Comparison of ENCODE assay signal across 8 cellular contexts in genomic region chr21:45555557-45556301, GRCh38. TPM values are rescaled to one million over a fixed set of nuclear protein-coding genes. Genes with fewer than 3 reads are reported as not detected.
A peak's percentile ranks its signal among the peaks of the same experiment; 100 is the strongest.
DNase-seq lines count a peak whose midpoint lies in the region; ATAC-seq, FAIRE-seq and TF ChIP-seq lines count a peak whose summit lies in the region.

No MANE protein-coding gene starts in this region.

- peak overlapping the region; percentile 71 for H3K9ac ChIP-seq in SK-N-SH

- ATAC-seq in heart left ventricle, result peak; percentile 13 to 90 (median 82)
- peak; percentile 89 to 95 (median 94) for ATAC-seq in pancreas
- no peak for ATAC-seq in GM18858 (IDR thresholded peaks at IDR 0.05; ENCODE audit: unreplicated experiment)
- no peak for ATAC-seq in GM19452 (IDR thresholded peaks at IDR 0.05; ENCODE audit: unreplicated experiment)

- 5% methylated on average over 16 of the region's 62 CpGs for WGBS in SK-N-SH (ENCODE audit: low lambda C conversion rate)
- 1 to 9% (median 3%) methylated on average over 35 to 62 of the region's 62 CpGs for WGBS in heart left ventricle, 4 donors
- 0 to 1% methylated on average over 47 to 62 of the region's 62 CpGs for WGBS in pancreas, 2 donors

- peak overlapping the region; percentile 86; the same call in 1 of the 2 replicates for H2AFZ ChIP-seq in SK-N-SH (ENCODE audit: low read depth)

- intact Hi-C loops in heart left ventricle (cut with DNase I), result loop anchor here (1.0 to 10.0 kb wide), 12 partner anchors 37 to 369 kb away; no protein-coding TSS in a partner anchor
- intact Hi-C loops in pancreas (cut with DNase I), result loop anchor here in 2 of 3 donors (5.0 to 10.0 kb wide), 3 partner anchors 42 to 262 kb away; no protein-coding TSS in a partner anchor

- peak; percentile 95 for TF ChIP-seq RAD21 in SK-N-SH (IDR thresholded peaks at IDR 0.05; ENCODE audit: low read length)

- no peaks in the 10 kb centered on the region for H4K20me1 ChIP-seq in SK-N-SH (ENCODE audit: insufficient read depth)

- H3K4me1 ChIP-seq in SK-N-SH (ENCODE audit: control insufficient read depth in 1 of 2, insufficient read depth in 2 of 2, low read depth in 1 of 2, low read length in 1 of 2) (peaks cover 0 to 18% of the 10 kb centered on the region in 2 experiments; a peak in 1 of 4 replicates), heart left ventricle (peaks cover 0 to 35% (median 4%) of the 10 kb centered on the region in 12 donors), pancreas (no peaks in the 10 kb centered on the region)

- peaks cover 6% of the 10 kb centered on the region for H3F3A ChIP-seq in SK-N-SH (replicated peaks; ENCODE audit: insufficient read depth)

- POLR2A ChIA-PET in GM10248 (lab: Yijun Ruan, JAX), result no interaction called here
- POLR2A ChIA-PET in SK-N-SH (lab: Yijun Ruan, JAX), result interaction anchor here (0.6 to 2.2 kb wide), 17 partner anchors 12 to 672 kb away, joined by 3 to 18 read pairs (median 4); no protein-coding TSS in a partner anchor

- CTCF ChIA-PET in GM10248 (lab: Yijun Ruan, JAX), result interaction anchor here (1.0 to 2.3 kb wide), 6 partner anchors 11 to 415 kb away, joined by 3 to 7 read pairs (median 5); no protein-coding TSS in a partner anchor
- CTCF ChIA-PET in SK-N-SH (lab: Yijun Ruan, JAX), result interaction anchor here (0.6 to 7.4 kb wide), 79 partner anchors 9 to 683 kb away, joined by 3 to 135 read pairs (median 5); no protein-coding TSS in a partner anchor

- H3K27me3 ChIP-seq in SK-N-SH (ENCODE audit: insufficient read depth) (no peaks in the 10 kb centered on the region), heart left ventricle (peaks cover 0 to 10% (median 0%) of the 10 kb centered on the region in 9 donors), pancreas (no peaks in the 10 kb centered on the region)

- TF ChIP-seq EP300 in SK-N-SH (IDR thresholded peaks at IDR 0.05; ENCODE audit: borderline replicate concordance in 1 of 2, low read depth in 1 of 2, low read length in 1 of 2), result peak in 1 of 2 experiments; percentile 13; a peak in 1 of 4 replicates

- H3K9me2 ChIP-seq in SK-N-SH, result no peaks in the 10 kb centered on the region

- H3K27ac ChIP-seq in SK-N-SH (ENCODE audit: low read depth in 2 of 2, low read length in 1 of 2), result peak overlapping the region; percentile 67 to 85
- peak overlapping the region in 8 of 12 donors; percentile 11 to 87 (median 82) for H3K27ac ChIP-seq in heart left ventricle
- H3K27ac ChIP-seq in pancreas, result peak overlapping the region; percentile 79 to 96 (median 94)

- peak overlapping the region; percentile 98 for H3K4me2 ChIP-seq in SK-N-SH

- no peak for TF ChIP-seq POLR2A in heart left ventricle (IDR thresholded peaks at IDR 0.05)

- H3K4me3 ChIP-seq in SK-N-SH (ENCODE audit: low read depth in 2 of 2, low read length in 1 of 2) (peak overlapping the region; percentile 58 to 70), heart left ventricle (peak overlapping the region; percentile 26 to 67 (median 52)), pancreas (peak overlapping the region; percentile 26 to 59 (median 38))

- H3K36me3 ChIP-seq in SK-N-SH (replicated peaks in 1 of 2; ENCODE audit: control insufficient read depth in 1 of 2, insufficient read depth in 2 of 2, low read length in 1 of 2) (no peaks in the 10 kb centered on the region), heart left ventricle (no peaks in the 10 kb centered on the region), pancreas (no peaks in the 10 kb centered on the region)

- TF ChIP-seq CTCF in GM10248 (IDR thresholded peaks at IDR 0.05; ENCODE audit: control extremely low read depth, extremely low read depth, low read depth, missing control alignments) (no peak), SK-N-SH (IDR thresholded peaks at IDR 0.05) (peak; percentile 91), heart left ventricle (IDR thresholded peaks at IDR 0.05) (peak in 8 of 12 donors; percentile 45 to 80 (median 63)), pancreas (IDR thresholded peaks at IDR 0.05) (peak; percentile 64 to 92 (median 89))

- no peaks in the 10 kb centered on the region for H3K79me2 ChIP-seq in SK-N-SH (ENCODE audit: insufficient read depth)

- H3K9me3 ChIP-seq in SK-N-SH (no peaks in the 10 kb centered on the region), heart left ventricle (no peaks in the 10 kb centered on the region), pancreas (no peaks in the 10 kb centered on the region)

- no peak for FAIRE-seq in pancreas (lab: Jason Lieb, UNC)

- peak; percentile 91 for DNase-seq in GM10248 (ENCODE audit: extremely low spot score)
- DNase-seq in HUDEP-2 (lab: John Stamatoyannopoulos, UW; ENCODE audit: unreplicated experiment in 76 of 76), result peak in 64 of 76 experiments; percentile 17 to 86 (median 62)
- peak; percentile 98 for DNase-seq in SK-N-SH
- peak; percentile 61 for DNase-seq in amniotic stem cell (lab: John Stamatoyannopoulos, UW)
- DNase-seq in heart left ventricle, result peak in 3 of 5 donors; percentile 74 to 90 (median 78)
- DNase-seq in pancreas, result peak; percentile 81 to 97 (median 90)

TF ChIP-seq in SK-N-SH, 30 proteins besides CTCF, POLR2A, EP300 and RAD21:
- TF ChIP-seq MAX (IDR thresholded peaks at IDR 0.05; ENCODE audit: low read depth) (peak; percentile 95), GATA2 (CRISPR knock-in tag; IDR thresholded peaks at IDR 0.05) (no peak), CHD2 (IDR thresholded peaks at IDR 0.05; ENCODE audit: low read length, partially characterized antibody) (peak; percentile 18), NRF1 (IDR thresholded peaks at IDR 0.05; ENCODE audit: low read depth, low read length) (peak; percentile 53), ELF1 (IDR thresholded peaks at IDR 0.05) (peak; percentile 81), TCF12 (IDR thresholded peaks at IDR 0.05) (no peak), GABPA (IDR thresholded peaks at IDR 0.05; ENCODE audit: low read depth) (no peak), SMC3 (IDR thresholded peaks at IDR 0.05; ENCODE audit: low read depth, low read length) (peak; percentile 93), EZH2phosphoT487 (IDR thresholded peaks at IDR 0.05; ENCODE audit: borderline replicate concordance, low read depth) (no peak), FOXJ3 (CRISPR knock-in tag; IDR thresholded peaks at IDR 0.05) (peak; percentile 40; the same call in 1 of the 2 replicates), USF1 (IDR thresholded peaks at IDR 0.05; ENCODE audit: borderline replicate concordance, low read depth) (peak; percentile 33; the same call in 1 of the 2 replicates), SIN3A (IDR thresholded peaks at IDR 0.05; ENCODE audit: borderline replicate concordance, low read depth, low read length) (0 out of 2 replicates have a peak, but pooled peaks have one; percentile 69), TAF1 (IDR thresholded peaks at IDR 0.05; ENCODE audit: borderline replicate concordance, low read depth, low read length) (peak; percentile 41; the same call in 1 of the 2 replicates), TEAD4 (IDR thresholded peaks at IDR 0.05; ENCODE audit: borderline replicate concordance, insufficient read depth) (no peak), MXI1 (IDR thresholded peaks at IDR 0.05; ENCODE audit: low read depth, low read length) (peak; percentile 87), POLR2AphosphoS5 (IDR thresholded peaks at IDR 0.05; ENCODE audit: low read depth, low read length) (no peak), JUND (IDR thresholded peaks at IDR 0.05) (no peak)

RNA-seq across cellular contexts. Expression of gene SLC19A1, which starts 13.5 kb away (rescaled TPM):
- polyA plus RNA-seq in SK-N-SH (2012; rRNA removed), result 13.0 and 15.0 TPM in 2 replicates
- 4.5 and 8.6 TPM in 2 replicates for polyA plus RNA-seq in SK-N-SH (2012; cell fraction: cytosol; rRNA removed)
- 21.6 and 27.3 TPM in 2 replicates for polyA plus RNA-seq in SK-N-SH (2012; cell fraction: nucleus; rRNA removed)
- total RNA-seq in heart left ventricle, result 1 to 10 TPM; 2.4 to 7.0 (median 3.0) TPM
- polyA plus RNA-seq in heart left ventricle, result 1 to 10 TPM; 3.5 to 4.3 TPM
- 1 to 10 TPM; 4.4 to 5.9 (median 4.9) TPM for total RNA-seq in pancreas
- polyA plus RNA-seq in pancreas, result 10 to 100 TPM in 1 of 2 donors, 1 to 10 TPM in 1; 9.8 to 11.2 TPM

Comparison
In these comparisons a context has a peak if more than half of its experiments do, and no peak if none do; other contexts are left out.
1. ATAC-seq: peak in heart left ventricle (4 of 4) and pancreas (4 of 4); none in GM18858 (single experiment) and GM19452 (single experiment).
2. Peak in every context shown above with its lines, with median percentiles within 50 percentile points of each other: DNase-seq, H3K27ac ChIP-seq and H3K4me3 ChIP-seq.